ENCODE assay signal across 1 cellular context in genomic region chr7:143287935-143288826, GRCh38.
TF ChIP-seq lines count a peak whose summit lies in the region.

Gene CASP2 (plus strand): TSS chr7:143288351. CDS start chr7:143288456, 105 bp downstream.

TF ChIP-seq in GM12878, 131 proteins besides CTCF, POLR2A, EP300 and RAD21 (continued from another document):
- no peak for TF ChIP-seq CEBPZ (IDR thresholded peaks at IDR 0.05; ENCODE audit: low read depth, low read length)
- TF ChIP-seq SUPT20H (IDR thresholded peaks at IDR 0.05; ENCODE audit: borderline replicate concordance, control insufficient read depth, low read depth, low read length): no peak
- no peak for TF ChIP-seq REST (IDR thresholded peaks at IDR 0.05; ENCODE audit: low read depth, low read length)
- TF ChIP-seq POU2F2 (IDR thresholded peaks at IDR 0.05; ENCODE audit: borderline replicate concordance, low read depth, low read length): no peak; the same call in 1 of the 3 replicates
- peak; percentile 69 for TF ChIP-seq DPF2 (IDR thresholded peaks at IDR 0.05)
- no peak for TF ChIP-seq ZBTB40 (IDR thresholded peaks at IDR 0.05; ENCODE audit: borderline replicate concordance)
- no peak for TF ChIP-seq BCLAF1 (IDR thresholded peaks at IDR 0.05)
- TF ChIP-seq POLR2AphosphoS5 (IDR thresholded peaks at IDR 0.05; ENCODE audit: low read length): peak; percentile 74; the same call in 1 of the 2 replicates
- no peak for TF ChIP-seq SMAD1 (IDR thresholded peaks at IDR 0.05; ENCODE audit: low read depth, partially characterized antibody)
- no peak for TF ChIP-seq ATF2 (IDR thresholded peaks at IDR 0.05; ENCODE audit: low read length)
- TF ChIP-seq ZNF24 (IDR thresholded peaks at IDR 0.05): no peak
- TF ChIP-seq PRDM15 (CRISPR knock-in tag; IDR thresholded peaks at IDR 0.05): no peak
- no peak for TF ChIP-seq ATF3 (IDR thresholded peaks at IDR 0.05; ENCODE audit: borderline replicate concordance, extremely low read depth, low read depth, low read length)
- TF ChIP-seq EED (IDR thresholded peaks at IDR 0.05; ENCODE audit: low read depth): 0 out of 2 replicates have a peak, but pooled peaks have one; percentile 22
- no peak for TF ChIP-seq RBBP5 (conservative IDR thresholded peaks at IDR 0.05)
- TF ChIP-seq SREBF1 (IDR thresholded peaks at IDR 0.05; ENCODE audit: low read length): no peak
- no peak for TF ChIP-seq STAT1 (conservative IDR thresholded peaks at IDR 0.05)
- peak; percentile 60; the same call in 1 of the 2 replicates for TF ChIP-seq E2F4 (IDR thresholded peaks at IDR 0.05; ENCODE audit: low read depth, low read length)
- TF ChIP-seq LARP7 (IDR thresholded peaks at IDR 0.05): peak; percentile 86
- TF ChIP-seq MAX (IDR thresholded peaks at IDR 0.05; ENCODE audit: low read depth, low read length): peak; percentile 83
- no peak for TF ChIP-seq TCF12 (IDR thresholded peaks at IDR 0.05; ENCODE audit: low read depth, low read length)
- 0 out of 2 replicates have a peak, but pooled peaks have one; percentile 9 for TF ChIP-seq TCF3 (IDR thresholded peaks at IDR 0.05; ENCODE audit: borderline replicate concordance, insufficient read depth, low read depth, low read length)
- no peak for TF ChIP-seq FOXM1 (IDR thresholded peaks at IDR 0.05; ENCODE audit: low read depth, low read length)
- TF ChIP-seq CREM (IDR thresholded peaks at IDR 0.05; ENCODE audit: low read depth): 0 out of 2 replicates have a peak, but pooled peaks have one; percentile 7
- no peak for TF ChIP-seq NR2C2 (IDR thresholded peaks at IDR 0.05; ENCODE audit: borderline replicate concordance, control insufficient read depth, insufficient read length, low read depth)
- peak; percentile 90 for TF ChIP-seq PKNOX1 (IDR thresholded peaks at IDR 0.05)
- no peak; the same call in 1 of the 2 replicates for TF ChIP-seq TBL1XR1 (IDR thresholded peaks at IDR 0.05; ENCODE audit: low read depth, low read length)
- no peak for TF ChIP-seq HCFC1 (IDR thresholded peaks at IDR 0.05; ENCODE audit: low read length)
- TF ChIP-seq CBFB (IDR thresholded peaks at IDR 0.05; ENCODE audit: low read depth): no peak
- no peak for TF ChIP-seq CEBPB (IDR thresholded peaks at IDR 0.05; ENCODE audit: borderline replicate concordance in 1 of 2, low read depth in 2 of 2, low read length in 2 of 2)
TF ChIP-seq in GM12878: peak in this region for 36.
